In genomic region chr6:106519460-106520394, GRCh38 we compare ENCODE assay signal across 8 cellular contexts.
DNase-seq lines count a peak whose midpoint lies in the region; ATAC-seq and TF ChIP-seq lines count a peak whose summit lies in the region.

No MANE protein-coding gene starts in this region.

- H3K79me2 ChIP-seq in osteoblast (ENCODE audit: insufficient read depth, low read length): no peaks in the 10 kb centered on the region

- 91 to 92% methylated on average over 12 to 14 of the region's 14 CpGs for WGBS in endodermal cell (ENCODE audit: insufficient coverage in 1 of 2, insufficient read length in 1 of 2), 2 experiments

- H2AFZ ChIP-seq in osteoblast (ENCODE audit: low read length): peak overlapping the region; percentile 80

- no peak overlapping the region for H3K27ac Mint-ChIP-seq in endodermal cell

- no peaks in the 10 kb centered on the region for H4K20me1 ChIP-seq in osteoblast (ENCODE audit: insufficient read depth, low read length)

- H3K4me1 Mint-ChIP-seq in endodermal cell: no peaks in the 10 kb centered on the region

- no peaks in the 10 kb centered on the region for H3K36me3 Mint-ChIP-seq in endodermal cell (ENCODE audit: low read depth)

- H3K4me3 ChIP-seq in osteoblast (ENCODE audit: insufficient read depth, low read length): peak overlapping the region; percentile 50
- no peak overlapping the region for H3K4me3 ChIP-seq in endodermal cell (ENCODE audit: low read length)

- peak; percentile 96 for DNase-seq in Daoy (ENCODE audit: low read depth)
- DNase-seq in activated CD4-positive, alpha-beta T cell treated with anti-CD3 and anti-CD28 coated beads for 1 hour: peak; percentile 59
- peak; percentile 64 for DNase-seq in dedifferentiated amniotic fluid mesenchymal stem cell (ENCODE audit: extremely low spot score)
- peak; percentile 77 for DNase-seq in osteoblast (ENCODE audit: insufficient read length, low spot score, missing footprints)
- DNase-seq in HuH-7 (ENCODE audit: low spot score): no peak
- no peak for DNase-seq in endodermal cell

- H3K4me1 ChIP-seq in osteoblast (ENCODE audit: insufficient read depth, low read length): peaks cover 16% of the 10 kb centered on the region
- no peaks in the 10 kb centered on the region for H3K4me1 ChIP-seq in endodermal cell (ENCODE audit: control insufficient read depth, insufficient read depth, low read length)

- peak; percentile 58 for ATAC-seq in GM21717 (IDR thresholded peaks at IDR 0.05; ENCODE audit: unreplicated experiment)

- H3K9me3 Mint-ChIP-seq in endodermal cell: no peaks in the 10 kb centered on the region

- peak overlapping the region; percentile 80 for H3K4me2 ChIP-seq in osteoblast (ENCODE audit: insufficient read depth, low read length)

- no peak overlapping the region for H3K9ac ChIP-seq in endodermal cell (ENCODE audit: extremely low read depth, low read length, poor library complexity, severe bottlenecking)

- H3K27ac ChIP-seq in KOPT-K1 (ENCODE audit: low read depth, low read length, poor library complexity, severe bottlenecking) (peak overlapping the region; percentile 99), osteoblast (ENCODE audit: low read depth, low read length) (peak overlapping the region; percentile 82), endodermal cell (ENCODE audit: low read depth, low read length) (no peak overlapping the region)

- H3K9me3 ChIP-seq in KOPT-K1 (ENCODE audit: insufficient read depth, low read length, poor library complexity, severe bottlenecking) (no peaks in the 10 kb centered on the region), osteoblast (ENCODE audit: low read depth, low read length) (no peaks in the 10 kb centered on the region), endodermal cell (ENCODE audit: control insufficient read depth, low read length) (no peaks in the 10 kb centered on the region)

- H3K36me3 ChIP-seq in KOPT-K1 (ENCODE audit: insufficient read depth, low read length) (no peaks in the 10 kb centered on the region), osteoblast (ENCODE audit: insufficient read depth, low read length) (no peaks in the 10 kb centered on the region), endodermal cell (ENCODE audit: control insufficient read depth, insufficient read depth, low read length) (no peaks in the 10 kb centered on the region)

- H3K27me3 ChIP-seq in osteoblast (ENCODE audit: insufficient read depth, low read length): no peaks in the 10 kb centered on the region
- H3K27me3 ChIP-seq in endodermal cell (ENCODE audit: control insufficient read depth, insufficient read depth, low read length, poor library complexity, severe bottlenecking): peaks cover 14% of the 10 kb centered on the region

- peaks cover 11% of the 10 kb centered on the region for H3K27me3 Mint-ChIP-seq in endodermal cell (ENCODE audit: insufficient read depth)

- TF ChIP-seq CTCF in osteoblast (IDR thresholded peaks at IDR 0.05; ENCODE audit: extremely low read depth, low read depth, low read length) (no peak), endodermal cell (conservative IDR thresholded peaks at IDR 0.05) (no peak)

- no peak overlapping the region for H3K4me3 Mint-ChIP-seq in endodermal cell

Comparison
In these comparisons a context has a peak if more than half of its experiments do, and no peak if none do; other contexts are left out.
1. DNase-seq: peak in Daoy (single experiment), activated CD4-positive, alpha-beta T cell treated with anti-CD3 and anti-CD28 coated beads for 1 hour (single experiment), dedifferentiated amniotic fluid mesenchymal stem cell (single experiment) and osteoblast (single experiment); none in HuH-7 (single experiment) and endodermal cell (single experiment).